ENCODE assay signal across 8 cellular contexts in the genomic region with DNA sequence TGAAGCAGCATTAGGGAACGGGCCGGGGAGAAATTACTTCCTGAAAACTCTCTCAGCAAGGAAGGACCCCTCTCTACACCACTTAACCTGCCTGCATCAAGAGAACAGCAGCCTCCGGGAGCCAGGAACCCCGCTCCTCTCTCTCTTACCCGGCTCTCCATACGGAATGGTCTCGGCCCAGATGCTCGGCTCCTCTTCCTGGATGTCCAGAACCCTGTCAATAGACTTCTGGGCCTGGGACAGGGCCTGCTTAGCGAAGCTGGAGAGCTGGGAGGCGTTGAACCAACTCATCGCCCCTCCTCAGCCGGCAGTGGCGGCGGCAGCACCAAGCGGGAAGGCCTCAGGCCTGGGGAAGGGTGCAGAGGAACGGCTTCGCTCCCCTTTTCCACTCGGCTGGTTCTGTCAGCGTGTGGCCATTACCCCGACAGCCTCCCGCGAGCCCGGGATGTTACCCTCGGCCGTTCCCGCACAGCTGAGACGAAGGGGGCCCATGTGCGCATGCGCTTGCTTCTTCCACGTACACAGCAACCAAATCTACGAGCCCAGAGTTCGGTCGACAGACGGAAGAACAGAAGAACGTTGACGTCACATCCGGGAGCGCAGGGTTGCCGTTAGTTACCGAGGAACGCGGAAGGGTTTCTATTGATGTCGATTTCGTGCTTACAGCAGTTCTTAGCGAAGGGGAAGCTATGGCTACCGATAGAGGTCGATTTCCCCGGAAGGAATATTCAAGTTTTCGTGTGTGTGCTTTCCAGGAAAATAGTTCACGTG. TPM values are rescaled to one million over a fixed set of nuclear protein-coding genes. Genes with fewer than 3 reads are reported as not detected.
DNase-seq lines count a peak whose midpoint lies in the region; ATAC-seq and FAIRE-seq lines count a peak whose summit lies in the region.

TMF1 (minus strand) TSS at position 538 of the 771 bp plus-strand sequence; CDS start at position 291, 247 bp downstream.

- DNase-seq in HTR-8/SVneo (ENCODE audit: insufficient read length, low spot score) (peak; percentile 97), epidermal melanocyte (ENCODE audit: insufficient read length, low spot score) (peak; percentile 84), NCI-H146 (lab: John Stamatoyannopoulos, UW) (no peak)
- DNase-seq in stimulated activated CD8-positive, alpha-beta memory T cell treated with anti-CD3 and anti-CD28 coated beads, Interleukin-7, amount 100 ng/mL, for 1 hour (ENCODE audit: low read depth in 2 of 2), result peak; percentile 94 to 97

- peak within 1 kb of the TSS; percentile 80 to 93 (median 84) for H3K4me3 ChIP-seq in BLaER1 treated with 17β-estradiol and CSF1 and Interleukin-3, amounts not matched to agents 10 nM and 100 nM
- peak within 1 kb of the TSS; percentile 76 to 98 for H3K4me3 ChIP-seq in mucosa of rectum (ENCODE audit: low read length in 2 of 2)

- H3K4me2 ChIP-seq in BLaER1 treated with 17β-estradiol and CSF1 and Interleukin-3, amounts not matched to agents 10 nM and 100 nM, result peak within 1 kb of the TSS; percentile 81 to 99 (median 90)

- H3K9me3 ChIP-seq in BLaER1 treated with 17β-estradiol and CSF1 and Interleukin-3, amounts not matched to agents 10 nM and 100 nM (replicated peaks in 1 of 11), result no peaks in the 10 kb centered on the region
- no peaks in the 10 kb centered on the region for H3K9me3 ChIP-seq in mucosa of rectum (ENCODE audit: control insufficient read depth in 2 of 2, low read length in 2 of 2)

- peaks cover 21 to 46% (median 29%) of the 10 kb centered on the region in 10 experiments for H3K4me1 ChIP-seq in BLaER1 treated with 17β-estradiol and CSF1 and Interleukin-3, amounts not matched to agents 10 nM and 100 nM
- H3K4me1 ChIP-seq in mucosa of rectum (ENCODE audit: control insufficient read depth in 2 of 2, insufficient read depth in 2 of 2, low read length in 2 of 2), result peaks cover 4 to 9% of the 10 kb centered on the region in 2 donors

- CTCF ChIA-PET in activated CD8-positive, alpha-beta memory T cell treated with anti-CD3 and anti-CD28 coated beads for 36 hours (lab: Charles Lee), result interaction anchor here (0.6 to 1.2 kb wide), 3 partner anchors 12 to 38 kb away, joined by 3 to 4 read pairs (median 3); no protein-coding TSS in a partner anchor

- peak; percentile 94 for ATAC-seq in GM21360 (IDR thresholded peaks at IDR 0.05; ENCODE audit: unreplicated experiment)

- H3K27ac ChIP-seq in BLaER1 treated with 17β-estradiol and CSF1 and Interleukin-3, amounts not matched to agents 10 nM and 100 nM, result peak within 1 kb of the TSS; percentile 76 to 90 (median 86)
- H3K27ac ChIP-seq in mucosa of rectum (ENCODE audit: low read depth in 2 of 2, low read length in 2 of 2), result peak within 1 kb of the TSS; percentile 96 to 98

- POLR2A ChIA-PET in activated CD8-positive, alpha-beta memory T cell treated with anti-CD3 and anti-CD28 coated beads for 36 hours (lab: Charles Lee), result interaction anchor here (0.6 to 1.8 kb wide), 6 partner anchors 14 to 38 kb away, joined by 3 to 8 read pairs (median 4); partner anchors contain the start of gene EOGT

- no peaks in the 10 kb centered on the region for H3K27me3 ChIP-seq in BLaER1 treated with 17β-estradiol and CSF1 and Interleukin-3, amounts not matched to agents 10 nM and 100 nM
- no peaks in the 10 kb centered on the region for H3K27me3 ChIP-seq in mucosa of rectum (ENCODE audit: control insufficient read depth in 2 of 2, insufficient read depth in 2 of 2, low read length in 2 of 2)

- peak; percentile 100 for FAIRE-seq in HTR-8/SVneo (lab: Jason Lieb, UNC)

- peak within 1 kb of the TSS; percentile 83 to 91 (median 88) for H3K9ac ChIP-seq in BLaER1 treated with 17β-estradiol and CSF1 and Interleukin-3, amounts not matched to agents 10 nM and 100 nM
- H3K9ac ChIP-seq in mucosa of rectum (ENCODE audit: low read depth in 1 of 2, low read length in 2 of 2), result peak within 1 kb of the TSS; percentile 97 to 98

- H4K20me1 ChIP-seq in BLaER1 treated with 17β-estradiol and CSF1 and Interleukin-3, amounts not matched to agents 10 nM and 100 nM, result peaks cover 0 to 42% (median 31%) of the 10 kb centered on the region in 11 experiments; a peak in 14 of 22 replicates

- H3K36me3 ChIP-seq in BLaER1 treated with 17β-estradiol and CSF1 and Interleukin-3, amounts not matched to agents 10 nM and 100 nM, result peaks cover 44 to 74% (median 60%) of the 10 kb centered on the region in 11 experiments
- peaks cover 27 to 29% of the 10 kb centered on the region in 2 donors for H3K36me3 ChIP-seq in mucosa of rectum (ENCODE audit: control insufficient read depth in 2 of 2, insufficient read depth in 2 of 2, low read length in 2 of 2)

RNA-seq across cellular contexts. Expression of gene TMF1, which starts in this region (rescaled TPM):
- total RNA-seq in activated CD8-positive, alpha-beta memory T cell treated with anti-CD3 and anti-CD28 coated beads for 36 hours, result 10 to 100 TPM; 32.2 to 33.1 TPM
